1 cellular context compared by ENCODE assay signal in the genomic region with DNA sequence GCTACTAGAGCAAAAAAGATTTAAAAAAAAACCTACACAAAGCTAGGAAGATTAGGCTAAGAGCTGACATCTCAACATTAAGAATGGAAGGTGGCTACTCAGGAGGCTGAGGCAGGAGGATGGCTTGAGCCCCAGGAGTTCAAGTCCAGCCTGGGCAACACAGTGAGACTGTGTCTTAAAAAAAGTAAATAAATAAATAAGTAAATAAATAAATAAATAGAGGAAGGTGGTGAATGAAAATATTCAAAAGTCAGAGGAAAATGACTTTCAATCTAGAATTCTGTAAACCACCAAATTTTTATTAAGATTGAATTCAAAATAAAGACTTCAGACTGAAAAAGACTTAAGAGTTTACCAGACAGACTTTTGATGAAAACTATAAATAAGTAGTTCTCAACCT.
TF ChIP-seq lines count a peak whose summit lies in the region.

No MANE protein-coding gene starts in this region.

TF ChIP-seq in HEK293, 187 proteins besides CTCF, POLR2A, EP300 and RAD21 (continued from another document):
- TF ChIP-seq PRDM4 (tag by site-specific recombination; IDR thresholded peaks at IDR 0.05), result no peak
- no peak for TF ChIP-seq ZNF248 (tag by site-specific recombination; IDR thresholded peaks at IDR 0.05)
- TF ChIP-seq, protein P1, sequence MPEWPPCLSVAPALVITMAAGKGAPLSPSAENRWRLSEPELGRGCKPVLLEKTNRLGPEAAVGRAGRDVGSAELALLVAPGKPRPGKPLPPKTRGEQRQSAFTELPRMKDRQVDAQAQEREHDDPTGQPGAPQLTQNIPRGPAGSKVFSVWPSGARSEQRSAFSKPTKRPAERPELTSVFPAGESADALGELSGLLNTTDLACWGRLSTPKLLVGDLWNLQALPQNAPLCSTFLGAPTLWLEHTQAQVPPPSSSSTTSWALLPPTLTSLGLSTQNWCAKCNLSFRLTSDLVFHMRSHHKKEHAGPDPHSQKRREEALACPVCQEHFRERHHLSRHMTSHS (tag by site-specific recombination; IDR thresholded peaks at IDR 0.05), result no peak
- peak; percentile 63 for TF ChIP-seq ZNF555 (tag by site-specific recombination; conservative IDR thresholded peaks at IDR 0.05)
